16 cellular contexts compared by ENCODE assay signal in genomic region chr10:112775347-112775746, GRCh38.
DNase-seq lines count a peak whose midpoint lies in the region; ATAC-seq and TF ChIP-seq lines count a peak whose summit lies in the region.
"Had no signal": no experiment of that assay in that cellular context is flagged by ENCODE, and none has a peak within 500 bp of the region (broad histone marks: within the 10 kb centered on the region; RNA-seq: fewer than 3 reads in every experiment).

No MANE protein-coding gene starts in this region.

- TF ChIP-seq CTCF in AG04450 (IDR thresholded peaks at IDR 0.05; ENCODE audit: low read depth, low read length) (peak; percentile 58), HFFc6 (IDR thresholded peaks at IDR 0.05) (peak; percentile 68), endodermal cell (conservative IDR thresholded peaks at IDR 0.05) (peak; percentile 70)
- TF ChIP-seq CTCF in CD8-positive, alpha-beta T cell (IDR thresholded peaks at IDR 0.05) = no peak

- H3K9me3 Mint-ChIP-seq in HFFc6 (no peaks in the 10 kb centered on the region), endodermal cell (peaks cover 12% of the 10 kb centered on the region)
- H3K9me3 Mint-ChIP-seq in CD8-positive, alpha-beta T cell = no peaks in the 10 kb centered on the region
- H3K9me3 Mint-ChIP-seq: activated naive CD8-positive, alpha-beta T cell treated with anti-CD3 and anti-CD28 coated beads for 36 hours; IgD-negative memory B cell; WTC11 had no signal

- intact Hi-C loops in CD8-positive, alpha-beta T cell (cut with DNase I, micrococcal nuclease) = no loop called here

- H3K27ac Mint-ChIP-seq in HFFc6 (no peak overlapping the region), endodermal cell (no peak overlapping the region)
- no peak overlapping the region for H3K27ac Mint-ChIP-seq in CD8-positive, alpha-beta T cell
- H3K27ac Mint-ChIP-seq: activated naive CD8-positive, alpha-beta T cell treated with anti-CD3 and anti-CD28 coated beads for 36 hours; IgD-negative memory B cell; WTC11 had no signal

- no peak overlapping the region for H3K9ac ChIP-seq in endodermal cell (ENCODE audit: extremely low read depth, low read length, poor library complexity, severe bottlenecking)
- H3K9ac ChIP-seq: BLaER1 had no signal

- peaks cover 16% of the 10 kb centered on the region for H3K4me1 ChIP-seq in endodermal cell (ENCODE audit: control insufficient read depth, insufficient read depth, low read length)
- no peaks in the 10 kb centered on the region for H3K4me1 ChIP-seq in CD8-positive, alpha-beta T cell (ENCODE audit: insufficient read depth, low read length)
- H3K4me1 ChIP-seq: BLaER1, thyroid gland had no signal

- H3K36me3 ChIP-seq in endodermal cell (ENCODE audit: control insufficient read depth, insufficient read depth, low read length) = no peaks in the 10 kb centered on the region
- H3K36me3 ChIP-seq in CD8-positive, alpha-beta T cell (ENCODE audit: insufficient read depth, low read length) = no peaks in the 10 kb centered on the region
- H3K36me3 ChIP-seq: esophagus squamous epithelium, thyroid gland had no signal

- H3K4me3 Mint-ChIP-seq in HFFc6 = no peak overlapping the region
- H3K4me3 Mint-ChIP-seq in endodermal cell = no peak overlapping the region
- no peak overlapping the region for H3K4me3 Mint-ChIP-seq in CD8-positive, alpha-beta T cell
- H3K4me3 Mint-ChIP-seq: activated naive CD8-positive, alpha-beta T cell treated with anti-CD3 and anti-CD28 coated beads for 36 hours; IgD-negative memory B cell; WTC11 had no signal

- H3K9me3 ChIP-seq in AG04450 (ENCODE audit: control insufficient read depth, insufficient read depth, low read length) (no peaks in the 10 kb centered on the region), endodermal cell (ENCODE audit: control insufficient read depth, low read length) (no peaks in the 10 kb centered on the region)
- H3K9me3 ChIP-seq in CD8-positive, alpha-beta T cell (ENCODE audit: low read length) = no peaks in the 10 kb centered on the region
- H3K9me3 ChIP-seq: esophagus squamous epithelium, thyroid gland had no signal

- no peaks in the 10 kb centered on the region for H3K27me3 Mint-ChIP-seq in HFFc6 (ENCODE audit: insufficient read depth)
- H3K27me3 Mint-ChIP-seq in endodermal cell (ENCODE audit: insufficient read depth) = no peaks in the 10 kb centered on the region
- no peaks in the 10 kb centered on the region for H3K27me3 Mint-ChIP-seq in CD8-positive, alpha-beta T cell (ENCODE audit: low read depth)
- H3K27me3 Mint-ChIP-seq: activated naive CD8-positive, alpha-beta T cell treated with anti-CD3 and anti-CD28 coated beads for 36 hours; IgD-negative memory B cell had no signal

- H3K4me3 ChIP-seq in AG04450 (ENCODE audit: low read depth, low read length) (no peak overlapping the region), endodermal cell (ENCODE audit: low read length) (no peak overlapping the region)
- H3K4me3 ChIP-seq in CD8-positive, alpha-beta T cell (ENCODE audit: low read depth, low read length) = no peak overlapping the region
- H3K4me3 ChIP-seq: BLaER1, coronary artery, esophagus squamous epithelium, GM12878, thyroid gland had no signal

- H3K27me3 ChIP-seq in AG04450 (ENCODE audit: control insufficient read depth, insufficient read depth, low read length) (no peaks in the 10 kb centered on the region), endodermal cell (ENCODE audit: control insufficient read depth, insufficient read depth, low read length, poor library complexity, severe bottlenecking) (no peaks in the 10 kb centered on the region)
- no peaks in the 10 kb centered on the region for H3K27me3 ChIP-seq in CD8-positive, alpha-beta T cell (ENCODE audit: insufficient read depth, low read length)
- H3K27me3 ChIP-seq: BLaER1, esophagus squamous epithelium, thyroid gland had no signal

- H3K36me3 Mint-ChIP-seq in HFFc6 (ENCODE audit: low read depth) (peaks cover 10% of the 10 kb centered on the region), endodermal cell (ENCODE audit: low read depth) (peaks cover 16% of the 10 kb centered on the region)
- peaks cover 22% of the 10 kb centered on the region for H3K36me3 Mint-ChIP-seq in CD8-positive, alpha-beta T cell
- H3K36me3 Mint-ChIP-seq: WTC11 had no signal

- H3K4me1 Mint-ChIP-seq in HFFc6 (ENCODE audit: low read depth) = peaks cover 28% of the 10 kb centered on the region
- peaks cover 44% of the 10 kb centered on the region for H3K4me1 Mint-ChIP-seq in endodermal cell
- no peaks in the 10 kb centered on the region for H3K4me1 Mint-ChIP-seq in CD8-positive, alpha-beta T cell (ENCODE audit: low read depth)
- H3K4me1 Mint-ChIP-seq: activated naive CD8-positive, alpha-beta T cell treated with anti-CD3 and anti-CD28 coated beads for 36 hours had no signal

- POLR2A ChIA-PET in AG04450 (lab: Yijun Ruan, JAX) = interaction anchor here (0.6 kb wide), 1 partner anchor 192 kb away, joined by 4 read pairs; no protein-coding TSS in a partner anchor
- POLR2A ChIA-PET in CD8-positive, alpha-beta T cell (lab: Charles Lee) = no interaction called here

- 91 to 100% methylated on average over 1 to 2 of the region's 2 CpGs for WGBS in endodermal cell (ENCODE audit: insufficient coverage in 1 of 2, insufficient read length in 1 of 2), 2 experiments

- CTCF ChIA-PET in AG04450 (lab: Charles Lee) = interaction anchor here (0.6 to 2.0 kb wide), 6 partner anchors 9 to 351 kb away, joined by 3 to 9 read pairs (median 3); no protein-coding TSS in a partner anchor
- CTCF ChIA-PET in CD8-positive, alpha-beta T cell (lab: Charles Lee) = no interaction called here

- H3K27ac ChIP-seq in AG04450 (ENCODE audit: low read depth, low read length) (no peak overlapping the region), endodermal cell (ENCODE audit: low read depth, low read length) (no peak overlapping the region), caudate nucleus (ENCODE audit: low read depth, low read length) (no peak overlapping the region)
- H3K27ac ChIP-seq in CD8-positive, alpha-beta T cell (ENCODE audit: low read depth, low read length) = no peak overlapping the region
- H3K27ac ChIP-seq: BLaER1, coronary artery, esophagus squamous epithelium, thyroid gland had no signal

- ATAC-seq in CD8-positive, alpha-beta T cell = no peak
- ATAC-seq in HG03354 (IDR thresholded peaks at IDR 0.05; ENCODE audit: poor library complexity, severe bottlenecking, unreplicated experiment) = no peak
- ATAC-seq: GM12878, WTC11 had no signal

- DNase-seq in AG04450 (ENCODE audit: low read depth, low spot score) (no peak), HFFc6 (peak; percentile 21), endodermal cell (no peak), kidney tubule cell (ENCODE audit: low spot score) (peak; percentile 57), DMS114 treated with DMSO at 0.1 percent for 48 hours (lab: John Stamatoyannopoulos, UW; ENCODE audit: unreplicated experiment) (no peak), caudate nucleus (lab: John Stamatoyannopoulos, UW) (no peak)
- DNase-seq in CD8-positive, alpha-beta T cell = no peak
- DNase-seq: activated naive CD8-positive, alpha-beta T cell treated with anti-CD3 and anti-CD28 coated beads for 36 hours; esophagus squamous epithelium; thyroid gland had no signal

Comparison
In these comparisons a context has a peak if more than half of its experiments do, and no peak if none do; other contexts are left out.
1. DNase-seq: peak in HFFc6 (single experiment) and kidney tubule cell (single experiment); none in AG04450 (single experiment), endodermal cell (single experiment), DMS114 treated with DMSO at 0.1 percent for 48 hours (single experiment), CD8-positive, alpha-beta T cell (0 of 7) and caudate nucleus (0 of 61).